Comparison of ENCODE assay signal across 24 cellular contexts in the genomic region with DNA sequence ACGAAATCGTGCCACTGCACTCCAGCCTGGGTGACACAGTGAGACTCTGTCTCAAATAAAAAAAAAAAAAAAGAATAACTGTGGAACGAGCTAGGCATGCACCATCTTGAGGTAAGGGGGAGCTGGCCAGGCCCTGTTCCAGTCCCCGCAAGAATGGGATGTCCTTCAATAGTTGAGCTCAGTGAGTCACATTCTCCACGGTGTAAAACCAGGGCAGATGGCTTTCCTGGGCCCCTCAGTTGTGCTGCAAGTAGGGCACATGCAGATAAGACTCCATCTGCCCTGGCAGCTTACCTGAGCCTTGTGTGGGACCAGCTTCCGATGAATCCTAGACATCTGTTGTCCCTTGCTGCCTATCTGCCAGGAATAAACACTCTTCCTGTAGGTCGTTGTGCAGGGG.
"Had no signal": no experiment of that assay in that cellular context is flagged by ENCODE, and none has a peak within 500 bp of the region (broad histone marks: within the 10 kb centered on the region; RNA-seq: fewer than 3 reads in every experiment).

No MANE protein-coding gene starts in this region.

- H3K36me3 ChIP-seq: gastrocnemius medialis, lower lobe of right lung, ovary, sigmoid colon, thoracic aorta, tibial nerve, upper lobe of left lung had no signal

- DNase-seq: effector CD8-positive, alpha-beta T cell; endodermal cell; foreskin fibroblast; gastrocnemius medialis; head of caudate nucleus; left ventricle myocardium superior; lower lobe of right lung; naive thymus-derived CD8-positive, alpha-beta T cell; nephron progenitor cell; occipital lobe; ovary; posterior cingulate gyrus; psoas muscle; right cardiac atrium; sigmoid colon; stimulated activated CD4-positive, alpha-beta T cell treated with anti-CD3 and anti-CD28 coated beads, Interleukin-2, amount 100 ng/mL, for 24 hours; stimulated activated CD4-positive, alpha-beta T cell treated with anti-CD3 and anti-CD28 coated beads, Interleukin-4, amount 100 ng/mL, for 24 hours; stimulated activated naive CD4-positive, alpha-beta T cell treated with Interleukin-2 at 50 U/mL for 16 hours; upper lobe of left lung had no signal

- H3K9me3 Mint-ChIP-seq: dendritic cell treated with granulocyte-macrophage colony-stimulating factor and Interleukin-4, amounts not matched to agents 40 ng/mL and 50 ng/mL, for 4 days had no signal

- H3K4me1 ChIP-seq: gastrocnemius medialis, lower lobe of right lung, psoas muscle, sigmoid colon, tibial nerve, upper lobe of left lung had no signal

- H3K36me3 Mint-ChIP-seq: stimulated activated effector memory CD8-positive, alpha-beta T cell treated with anti-CD3 and anti-CD28 coated beads, Interleukin-12 subunit alpha, Interleukin-12 subunit beta, amount 100 ng/mL, for 72 hours had no signal

- H3K27ac Mint-ChIP-seq: dendritic cell treated with granulocyte-macrophage colony-stimulating factor and Interleukin-4, amounts not matched to agents 40 ng/mL and 50 ng/mL, for 4 days; endodermal cell; naive thymus-derived CD8-positive, alpha-beta T cell; nephron progenitor cell; stimulated activated effector memory CD8-positive, alpha-beta T cell treated with anti-CD3 and anti-CD28 coated beads, Interleukin-12 subunit alpha, Interleukin-12 subunit beta, amount 100 ng/mL, for 72 hours had no signal

- H3K4me3 ChIP-seq: gastrocnemius medialis, lower lobe of right lung, ovary, psoas muscle, sigmoid colon, thoracic aorta, tibial nerve, upper lobe of left lung had no signal

- H3K4me3 Mint-ChIP-seq: dendritic cell treated with granulocyte-macrophage colony-stimulating factor and Interleukin-4, amounts not matched to agents 40 ng/mL and 50 ng/mL, for 4 days; endodermal cell; naive thymus-derived CD8-positive, alpha-beta T cell; nephron progenitor cell; stimulated activated effector memory CD8-positive, alpha-beta T cell treated with anti-CD3 and anti-CD28 coated beads, Interleukin-12 subunit alpha, Interleukin-12 subunit beta, amount 100 ng/mL, for 72 hours had no signal

- H3K27me3 ChIP-seq: gastrocnemius medialis, ovary, tibial nerve, upper lobe of left lung had no signal

- H3K9me3 ChIP-seq: gastrocnemius medialis, ovary, psoas muscle, thoracic aorta had no signal

- H3K27ac ChIP-seq: epithelial cell of prostate, gastrocnemius medialis, lower lobe of right lung, ovary, psoas muscle, sigmoid colon, thoracic aorta, tibial nerve, upper lobe of left lung had no signal

- H3K4me1 Mint-ChIP-seq: stimulated activated effector memory CD8-positive, alpha-beta T cell treated with anti-CD3 and anti-CD28 coated beads, Interleukin-12 subunit alpha, Interleukin-12 subunit beta, amount 100 ng/mL, for 72 hours had no signal
